ENCODE assay signal across 17 cellular contexts in genomic region chr11:79617561-79617960, GRCh38.
"Had no signal": no experiment of that assay in that cellular context is flagged by ENCODE, and none has a peak within 500 bp of the region (broad histone marks: within the 10 kb centered on the region; RNA-seq: fewer than 3 reads in every experiment).

No MANE protein-coding gene starts in this region.

- H3K27ac Mint-ChIP-seq: activated CD4-positive, alpha-beta T cell treated with anti-CD3 and anti-CD28 coated beads, Interleukin-2, amount 10 ng/mL, durations not matched to agents 7 days and 5 days; activated naive CD8-positive, alpha-beta T cell treated with anti-CD3 and anti-CD28 coated beads, Interleukin-2, amount 10 ng/mL, durations not matched to agents 7 days and 5 days; naive thymus-derived CD4-positive, alpha-beta T cell; stimulated activated memory B cell treated with anti-CD40 and anti-IgM and Interleukin-4, amounts not matched to agents 10 μg/mL and 1 μg/mL and 100 μg/mL, for 72 hours had no signal

- H3K27me3 Mint-ChIP-seq: activated CD4-positive, alpha-beta T cell treated with anti-CD3 and anti-CD28 coated beads, Interleukin-2, amount 10 ng/mL, durations not matched to agents 7 days and 5 days; activated naive CD8-positive, alpha-beta T cell treated with anti-CD3 and anti-CD28 coated beads, Interleukin-2, amount 10 ng/mL, durations not matched to agents 7 days and 5 days had no signal

- H3K9me3 ChIP-seq: breast epithelium, esophagus muscularis mucosa, mucosa of descending colon, ovary, sigmoid colon, thyroid gland, uterus had no signal

- H3K36me3 ChIP-seq: breast epithelium, esophagus muscularis mucosa, ovary, sigmoid colon, thyroid gland, uterus had no signal

- H3K27me3 ChIP-seq: breast epithelium, esophagus muscularis mucosa, ovary, sigmoid colon, thyroid gland, uterus had no signal

- H3K4me1 ChIP-seq: breast epithelium, esophagus muscularis mucosa, sigmoid colon, thyroid gland, uterus had no signal

- ATAC-seq: mucosa of descending colon; naive thymus-derived CD4-positive, alpha-beta T cell; stimulated activated memory B cell treated with anti-CD40 and anti-IgM and Interleukin-4, amounts not matched to agents 10 μg/mL and 1 μg/mL and 100 μg/mL, for 72 hours had no signal

- DNase-seq: activated CD4-positive, alpha-beta T cell treated with anti-CD3 and anti-CD28 coated beads, Interleukin-2, amount 10 ng/mL, durations not matched to agents 7 days and 5 days; activated CD8-positive, alpha-beta memory T cell treated with anti-CD3 and anti-CD28 coated beads for 24 hours; activated naive CD8-positive, alpha-beta T cell treated with anti-CD3 and anti-CD28 coated beads, Interleukin-2, amount 10 ng/mL, durations not matched to agents 7 days and 5 days; anterior cingulate cortex; dermis blood vessel endothelial cell; hypothalamus; mucosa of descending colon; naive thymus-derived CD4-positive, alpha-beta T cell; ovary; sigmoid colon; stimulated activated CD4-positive, alpha-beta T cell treated with anti-CD3 and anti-CD28 coated beads, Interleukin-12 subunit alpha, Interleukin-12 subunit beta, amount 100 ng/mL, for 4 hours; stimulated activated CD4-positive, alpha-beta T cell treated with anti-CD3 and anti-CD28 coated beads, Interleukin-2, amount 100 ng/mL, for 48 hours; thyroid gland; uterus had no signal

- H3K4me3 ChIP-seq: breast epithelium, esophagus muscularis mucosa, mucosa of descending colon, ovary, sigmoid colon, thyroid gland, uterus had no signal

- H3K4me3 Mint-ChIP-seq: activated CD4-positive, alpha-beta T cell treated with anti-CD3 and anti-CD28 coated beads, Interleukin-2, amount 10 ng/mL, durations not matched to agents 7 days and 5 days; activated naive CD8-positive, alpha-beta T cell treated with anti-CD3 and anti-CD28 coated beads, Interleukin-2, amount 10 ng/mL, durations not matched to agents 7 days and 5 days; naive thymus-derived CD4-positive, alpha-beta T cell; stimulated activated memory B cell treated with anti-CD40 and anti-IgM and Interleukin-4, amounts not matched to agents 10 μg/mL and 1 μg/mL and 100 μg/mL, for 72 hours had no signal

- H3K9me3 Mint-ChIP-seq: activated naive CD8-positive, alpha-beta T cell treated with anti-CD3 and anti-CD28 coated beads, Interleukin-2, amount 10 ng/mL, durations not matched to agents 7 days and 5 days had no signal

- H3K36me3 Mint-ChIP-seq: activated naive CD8-positive, alpha-beta T cell treated with anti-CD3 and anti-CD28 coated beads, Interleukin-2, amount 10 ng/mL, durations not matched to agents 7 days and 5 days; naive thymus-derived CD4-positive, alpha-beta T cell; stimulated activated memory B cell treated with anti-CD40 and anti-IgM and Interleukin-4, amounts not matched to agents 10 μg/mL and 1 μg/mL and 100 μg/mL, for 72 hours had no signal

- H3K27ac ChIP-seq: breast epithelium, esophagus muscularis mucosa, ovary, sigmoid colon, thyroid gland, uterus had no signal

- H3K4me1 Mint-ChIP-seq: activated CD4-positive, alpha-beta T cell treated with anti-CD3 and anti-CD28 coated beads, Interleukin-2, amount 10 ng/mL, durations not matched to agents 7 days and 5 days; activated naive CD8-positive, alpha-beta T cell treated with anti-CD3 and anti-CD28 coated beads, Interleukin-2, amount 10 ng/mL, durations not matched to agents 7 days and 5 days; naive thymus-derived CD4-positive, alpha-beta T cell; stimulated activated memory B cell treated with anti-CD40 and anti-IgM and Interleukin-4, amounts not matched to agents 10 μg/mL and 1 μg/mL and 100 μg/mL, for 72 hours had no signal
